ENCODE assay signal across 8 cellular contexts in genomic region chr18:57437433-57437781, GRCh38. TPM values are rescaled to one million over a fixed set of nuclear protein-coding genes. Genes with fewer than 3 reads are reported as not detected.
DNase-seq lines count a peak whose midpoint lies in the region; ATAC-seq and TF ChIP-seq lines count a peak whose summit lies in the region.

No MANE protein-coding gene starts in this region.

- H3K9me3 Mint-ChIP-seq in Calu3 (ENCODE audit: low read depth, unreplicated experiment) = no peaks in the 10 kb centered on the region
- H3K9me3 Mint-ChIP-seq in activated T-helper 17 cell treated with anti-CD3 and anti-CD28 coated beads, Interleukin-2, amount 50 U/mL, for 72 hours = no peaks in the 10 kb centered on the region
- peaks cover 5 to 36% (median 22%) of the 10 kb centered on the region in 7 donors for H3K9me3 Mint-ChIP-seq in naive B cell

- TF ChIP-seq CTCF in Calu3 (IDR thresholded peaks at IDR 0.05; ENCODE audit: unreplicated experiment) = no peak
- no peak for TF ChIP-seq CTCF in mucosa of descending colon (IDR thresholded peaks at IDR 0.05)

- no peak overlapping the region for H3K4me3 ChIP-seq in mucosa of descending colon

- H3K9me3 ChIP-seq in mucosa of descending colon = no peaks in the 10 kb centered on the region

- no TSS peak for BruUV-seq in Calu3 (replicated peaks; lab: Mats Ljungman, UMichigan)

- H3K4me1 Mint-ChIP-seq in Calu3 (ENCODE audit: low read depth, unreplicated experiment) (peaks cover 13% of the 10 kb centered on the region), naive B cell (peaks cover 29 to 70% (median 63%) of the 10 kb centered on the region in 3 donors)
- H3K4me1 Mint-ChIP-seq in activated T-helper 17 cell treated with anti-CD3 and anti-CD28 coated beads, Interleukin-2, amount 50 U/mL, for 72 hours = peaks cover 7% of the 10 kb centered on the region

- H3K4me3 Mint-ChIP-seq in Calu3 (ENCODE audit: low read depth, unreplicated experiment) = peak overlapping the region; percentile 96
- peak overlapping the region; percentile 50 for H3K4me3 Mint-ChIP-seq in activated T-helper 17 cell treated with anti-CD3 and anti-CD28 coated beads, Interleukin-2, amount 50 U/mL, for 72 hours
- H3K4me3 Mint-ChIP-seq in naive B cell = peak overlapping the region in 7 of 8 donors; percentile 61 to 84 (median 79)

- H3K27ac Mint-ChIP-seq in Calu3 (ENCODE audit: unreplicated experiment) (peak overlapping the region; percentile 79), naive B cell (peak overlapping the region in 5 of 6 donors; percentile 75 to 93 (median 86))
- no peak overlapping the region for H3K27ac Mint-ChIP-seq in activated T-helper 17 cell treated with anti-CD3 and anti-CD28 coated beads, Interleukin-2, amount 50 U/mL, for 72 hours

- ATAC-seq in activated T-helper 17 cell treated with anti-CD3 and anti-CD28 coated beads, Interleukin-2, amount 50 U/mL, for 72 hours (replicated peaks) = no peak
- no peak for ATAC-seq in naive B cell (ENCODE audit: low read depth in 2 of 2)
- ATAC-seq in mucosa of descending colon = no peak
- ATAC-seq in HG02588 (IDR thresholded peaks at IDR 0.05; ENCODE audit: unreplicated experiment) = no peak
- no peak for ATAC-seq in HG02870 (IDR thresholded peaks at IDR 0.05; ENCODE audit: unreplicated experiment)

- intact Hi-C loops in Calu3 (cut with micrococcal nuclease; ENCODE audit: unreplicated experiment) (no loop called here), mucosa of descending colon (cut with DNase I, micrococcal nuclease) (no loop called here)

- CTCF ChIA-PET in Calu3 (lab: Charles Lee) = interaction anchor here (2.3 kb wide), 1 partner anchor 569 kb away, joined by 10 read pairs; no protein-coding TSS in a partner anchor

- H3K27me3 Mint-ChIP-seq in Calu3 (ENCODE audit: unreplicated experiment) = no peaks in the 10 kb centered on the region
- peaks cover 61% of the 10 kb centered on the region for H3K27me3 Mint-ChIP-seq in activated T-helper 17 cell treated with anti-CD3 and anti-CD28 coated beads, Interleukin-2, amount 50 U/mL, for 72 hours
- H3K27me3 Mint-ChIP-seq in naive B cell = peaks cover 70 to 83% (median 77%) of the 10 kb centered on the region in 3 donors

- H3K36me3 ChIP-seq in mucosa of descending colon (ENCODE audit: low read depth) = no peaks in the 10 kb centered on the region

- H3K36me3 Mint-ChIP-seq in Calu3 (ENCODE audit: insufficient read depth, unreplicated experiment) (peaks cover 100% of the 10 kb centered on the region), naive B cell (peaks cover 5 to 29% of the 10 kb centered on the region in 2 donors)
- peaks cover 31% of the 10 kb centered on the region for H3K36me3 Mint-ChIP-seq in activated T-helper 17 cell treated with anti-CD3 and anti-CD28 coated beads, Interleukin-2, amount 50 U/mL, for 72 hours (ENCODE audit: low read depth)

- DNase-seq in Calu3 = no peak
- peak; percentile 38 for DNase-seq in HT-29 (ENCODE audit: low spot score)
- DNase-seq in naive B cell = no peak
- no peak for DNase-seq in mucosa of descending colon
- no peak for DNase-seq in dermis blood vessel endothelial cell

- H3K4me1 ChIP-seq in mucosa of descending colon (ENCODE audit: low read depth) = peaks cover 19% of the 10 kb centered on the region

RNA-seq across cellular contexts. Expression of gene ONECUT2, which starts 2.2 kb away (rescaled TPM):
- total RNA-seq in Calu3 (2022) (182 and 209 TPM in 2 replicates), mucosa of descending colon (under 1 TPM; 0.06 to 0.87 (median 0.14) TPM), dermis blood vessel endothelial cell (under 0.01 TPM in 2 replicates)
- total RNA-seq in HT-29 (2014; rRNA removed; shearing (Covaris generic)) = 6.6 and 8.6 TPM in 2 replicates
- under 1 TPM in 1 of 2 donors, not detected in 1; 0.52 TPM for total RNA-seq in activated T-helper 17 cell treated with anti-CD3 and anti-CD28 coated beads, Interleukin-2, amount 50 U/mL, for 72 hours
- not detected for polyA plus RNA-seq in naive B cell (ENCODE audit: low read depth in 6 of 6)

Comparison
In these comparisons a context has a peak if more than half of its experiments do, and no peak if none do; other contexts are left out.
1. RNA of gene ONECUT2, which starts 2.2 kb away (total RNA-seq): 182 to 209 TPM in Calu3; 6.6 to 8.6 TPM in HT-29, 0.52 TPM in activated T-helper 17 cell treated with anti-CD3 and anti-CD28 coated beads, Interleukin-2, amount 50 U/mL, for 72 hours, 0.06 to 0.87 TPM in mucosa of descending colon and under 0.01 TPM in dermis blood vessel endothelial cell; every median in the first group is over 10 times any median in the second.
2. Peak in every context shown above with its lines, with median percentiles within 50 percentile points of each other: H3K4me3 Mint-ChIP-seq.